ENCODE assay signal across 8 cellular contexts in the genomic region with DNA sequence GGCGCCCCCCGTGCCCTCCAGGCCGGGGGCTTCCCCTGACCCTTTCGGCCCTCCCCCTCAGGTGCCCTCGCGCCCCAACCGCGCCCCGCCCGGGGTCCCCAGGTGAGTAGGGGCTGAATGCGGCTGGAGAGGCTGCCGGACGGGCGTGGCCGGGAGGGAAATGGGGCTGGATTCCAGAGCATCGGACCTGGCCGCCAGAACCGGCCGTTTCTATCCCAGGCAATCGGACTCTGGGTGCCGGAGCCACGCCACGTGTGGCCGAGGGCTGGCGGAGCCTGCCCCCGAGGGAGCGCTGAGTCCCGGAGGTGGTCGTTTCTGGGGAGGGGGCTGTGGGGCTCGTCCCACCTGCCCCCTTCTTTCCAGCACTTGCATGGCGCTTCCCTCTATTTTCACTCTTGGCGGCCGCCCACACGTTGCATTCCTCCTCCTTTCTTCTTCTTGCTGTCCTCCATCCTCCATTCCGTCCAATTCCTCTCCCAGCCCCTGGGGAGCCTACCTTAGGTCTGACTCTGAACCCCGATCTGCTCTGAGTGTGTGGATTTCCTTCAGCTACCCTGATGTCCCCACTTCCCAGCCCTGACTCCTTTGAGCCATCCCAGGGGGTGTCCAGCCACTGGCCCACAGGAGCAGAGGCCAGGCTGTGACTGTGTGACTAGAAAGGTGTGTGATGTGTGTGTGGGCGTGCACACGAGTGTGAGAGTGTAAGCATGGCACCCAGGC. TPM values are rescaled to one million over a fixed set of nuclear protein-coding genes. Genes with fewer than 3 reads are reported as not detected.
A peak's percentile ranks its signal among the peaks of the same experiment; 100 is the strongest.
DNase-seq lines count a peak whose midpoint lies in the region; ATAC-seq and TF ChIP-seq lines count a peak whose summit lies in the region.

No MANE protein-coding gene starts in this region.

- POLR2A ChIA-PET in activated CD8-positive, alpha-beta T cell treated with anti-CD3 and anti-CD28 coated beads for 36 hours (lab: Charles Lee), result interaction anchor here (1.2 kb wide), 1 partner anchor 90 kb away, joined by 3 read pairs; no protein-coding TSS in a partner anchor

- peaks cover 5% of the 10 kb centered on the region for H3K27me3 Mint-ChIP-seq in activated naive CD4-positive, alpha-beta T cell treated with anti-CD3 and anti-CD28 coated beads for 36 hours (ENCODE audit: low read depth)
- peaks cover 5% of the 10 kb centered on the region for H3K27me3 Mint-ChIP-seq in activated CD8-positive, alpha-beta T cell treated with anti-CD3 and anti-CD28 coated beads for 36 hours

- peaks cover 3% of the 10 kb centered on the region for H3K36me3 ChIP-seq in iPS-18a (ENCODE audit: control insufficient read depth, low read depth, low read length)
- no peaks in the 10 kb centered on the region for H3K36me3 ChIP-seq in testis (ENCODE audit: low read depth, missing control alignments)

- H3K9me3 ChIP-seq in iPS-18a (ENCODE audit: control insufficient read depth, low read depth, low read length) (no peaks in the 10 kb centered on the region), testis (no peaks in the 10 kb centered on the region)

- H3K27ac ChIP-seq in iPS-18a (ENCODE audit: low read length), result no peak overlapping the region
- no peak overlapping the region for H3K27ac ChIP-seq in testis

- no peak for ATAC-seq in activated CD8-positive, alpha-beta T cell treated with anti-CD3 and anti-CD28 coated beads for 36 hours

- H3K4me3 ChIP-seq in iPS-18a (ENCODE audit: low read length) (peak overlapping the region; percentile 35), testis (peak overlapping the region; percentile 49 to 60), foreskin fibroblast (ENCODE audit: low read depth in 1 of 2, low read length in 2 of 2) (peak overlapping the region in 1 of 2 donors; percentile 19)

- intact Hi-C loops in activated naive CD4-positive, alpha-beta T cell treated with anti-CD3 and anti-CD28 coated beads for 36 hours (cut with micrococcal nuclease), result loop anchor here (1.0 kb wide), 6 partner anchors 25 to 123 kb away; partner anchors contain the start of genes BBLN, COQ4, GOLGA2 and SWI5
- intact Hi-C loops in activated CD8-positive, alpha-beta T cell treated with anti-CD3 and anti-CD28 coated beads for 36 hours (cut with micrococcal nuclease), result no loop called here
- intact Hi-C loops in testis (cut with DNase I; ENCODE audit: low total_unique reads), result no loop called here

- DNase-seq in activated naive CD4-positive, alpha-beta T cell treated with anti-CD3 and anti-CD28 coated beads for 36 hours, result no peak
- no peak for DNase-seq in activated naive CD4-positive, alpha-beta T cell treated with anti-CD3 and anti-CD28 coated beads, Interleukin-2, amount 50 U/mL, for 16 hours
- DNase-seq in activated CD8-positive, alpha-beta T cell treated with anti-CD3 and anti-CD28 coated beads for 36 hours, result peak; percentile 33
- no peak for DNase-seq in testis
- DNase-seq in DMS153 treated with DMSO at 0.1 percent for 48 hours (lab: John Stamatoyannopoulos, UW; ENCODE audit: unreplicated experiment), result no peak
- DNase-seq in GOT3 (lab: John Stamatoyannopoulos, UW), result no peak
- DNase-seq in foreskin fibroblast, result no peak

- no peaks in the 10 kb centered on the region for H3K9me3 Mint-ChIP-seq in activated naive CD4-positive, alpha-beta T cell treated with anti-CD3 and anti-CD28 coated beads for 36 hours
- no peaks in the 10 kb centered on the region for H3K9me3 Mint-ChIP-seq in activated CD8-positive, alpha-beta T cell treated with anti-CD3 and anti-CD28 coated beads for 36 hours

- no peaks in the 10 kb centered on the region for H3K36me3 Mint-ChIP-seq in activated naive CD4-positive, alpha-beta T cell treated with anti-CD3 and anti-CD28 coated beads for 36 hours (ENCODE audit: low read depth)
- H3K36me3 Mint-ChIP-seq in activated CD8-positive, alpha-beta T cell treated with anti-CD3 and anti-CD28 coated beads for 36 hours (ENCODE audit: low read depth), result no peaks in the 10 kb centered on the region

- H3K9ac ChIP-seq in iPS-18a (ENCODE audit: low read length), result no peak overlapping the region

- peak overlapping the region; percentile 74 for H3K4me3 Mint-ChIP-seq in activated naive CD4-positive, alpha-beta T cell treated with anti-CD3 and anti-CD28 coated beads for 36 hours
- peak overlapping the region; percentile 74 for H3K4me3 Mint-ChIP-seq in activated CD8-positive, alpha-beta T cell treated with anti-CD3 and anti-CD28 coated beads for 36 hours

- H3K27ac Mint-ChIP-seq in activated naive CD4-positive, alpha-beta T cell treated with anti-CD3 and anti-CD28 coated beads for 36 hours, result no peak overlapping the region
- H3K27ac Mint-ChIP-seq in activated CD8-positive, alpha-beta T cell treated with anti-CD3 and anti-CD28 coated beads for 36 hours, result no peak overlapping the region

- WGBS in testis, 2 donors, result 34 to 37% methylated on average over 19 to 38 of the region's 38 CpGs

- H3K27me3 ChIP-seq in iPS-18a (ENCODE audit: control insufficient read depth, insufficient read depth, low read length) (no peaks in the 10 kb centered on the region), testis (no peaks in the 10 kb centered on the region)

- TF ChIP-seq CTCF in activated CD8-positive, alpha-beta T cell treated with anti-CD3 and anti-CD28 coated beads for 36 hours (IDR thresholded peaks at IDR 0.05), result no peak
- TF ChIP-seq CTCF in testis (IDR thresholded peaks at IDR 0.05), result no peak
- no peak for TF ChIP-seq CTCF in foreskin fibroblast (IDR thresholded peaks at IDR 0.05; ENCODE audit: low read depth, low read length)

- CTCF ChIA-PET in activated naive CD4-positive, alpha-beta T cell treated with anti-CD3 and anti-CD28 coated beads for 36 hours (lab: Charles Lee), result interaction anchor here (0.8 kb wide), 1 partner anchor 10 kb away, joined by 3 read pairs; no protein-coding TSS in a partner anchor
- CTCF ChIA-PET in activated CD8-positive, alpha-beta T cell treated with anti-CD3 and anti-CD28 coated beads for 36 hours (lab: Charles Lee), result interaction anchor here (0.6 to 1.1 kb wide), 4 partner anchors 10 to 67 kb away, joined by 3 read pairs; no protein-coding TSS in a partner anchor

- H3K4me1 ChIP-seq in iPS-18a (ENCODE audit: control insufficient read depth, low read depth, low read length), result peaks cover 3% of the 10 kb centered on the region
- no peaks in the 10 kb centered on the region for H3K4me1 ChIP-seq in testis

- peaks cover 10% of the 10 kb centered on the region for H3K4me1 Mint-ChIP-seq in activated naive CD4-positive, alpha-beta T cell treated with anti-CD3 and anti-CD28 coated beads for 36 hours (ENCODE audit: low read depth)
- peaks cover 12% of the 10 kb centered on the region for H3K4me1 Mint-ChIP-seq in activated CD8-positive, alpha-beta T cell treated with anti-CD3 and anti-CD28 coated beads for 36 hours (ENCODE audit: low read depth)

- TF ChIP-seq POLR2A in testis (IDR thresholded peaks at IDR 0.05), result no peak

RNA-seq across cellular contexts. Expression of gene GOLGA2, which starts 24.8 kb away (rescaled TPM):
- total RNA-seq in activated naive CD4-positive, alpha-beta T cell treated with anti-CD3 and anti-CD28 coated beads for 36 hours, result 10 to 100 TPM; 33.3 to 34.4 TPM
- 10 to 100 TPM; 29.8 to 34.6 TPM for total RNA-seq in activated CD8-positive, alpha-beta T cell treated with anti-CD3 and anti-CD28 coated beads for 36 hours
- total RNA-seq in testis, result 100 to 1,000 TPM; 103 to 133 TPM
- polyA plus RNA-seq in testis (ENCODE audit: insufficient read depth, low read depth, low replicate concordance), result 79.8 TPM

RNA-seq across cellular contexts. Expression of gene SWI5, which starts 25.1 kb away (rescaled TPM):
- 10 to 100 TPM; 13.3 to 15.5 TPM for total RNA-seq in activated naive CD4-positive, alpha-beta T cell treated with anti-CD3 and anti-CD28 coated beads for 36 hours
- 10 to 100 TPM; 12.4 to 13.3 TPM for total RNA-seq in activated CD8-positive, alpha-beta T cell treated with anti-CD3 and anti-CD28 coated beads for 36 hours
- 100 to 1,000 TPM in 1 of 2 donors, 10 to 100 TPM in 1; 69.3 to 131 TPM for total RNA-seq in testis
- polyA plus RNA-seq in testis (ENCODE audit: insufficient read depth, low read depth, low replicate concordance), result 164 TPM

RNA-seq across cellular contexts. Expression of gene DNM1, which starts 47.8 kb away (rescaled TPM):
- total RNA-seq in activated naive CD4-positive, alpha-beta T cell treated with anti-CD3 and anti-CD28 coated beads for 36 hours, result under 1 TPM; 0.07 to 0.77 TPM
- total RNA-seq in activated CD8-positive, alpha-beta T cell treated with anti-CD3 and anti-CD28 coated beads for 36 hours, result under 1 TPM; 0.36 to 0.59 TPM
- total RNA-seq in testis, result 1 to 10 TPM; 8.0 to 9.8 TPM
- 10.7 TPM for polyA plus RNA-seq in testis (ENCODE audit: insufficient read depth, low read depth, low replicate concordance)

RNA-seq across cellular contexts. Expression of gene CIZ1, which starts 59.6 kb away (rescaled TPM):
- 10 to 100 TPM; 79.5 to 82.8 TPM for total RNA-seq in activated naive CD4-positive, alpha-beta T cell treated with anti-CD3 and anti-CD28 coated beads for 36 hours
- total RNA-seq in activated CD8-positive, alpha-beta T cell treated with anti-CD3 and anti-CD28 coated beads for 36 hours, result 10 to 100 TPM; 75.7 to 77.1 TPM
- total RNA-seq in testis, result 100 to 1,000 TPM; 114 to 115 TPM
- polyA plus RNA-seq in testis (ENCODE audit: insufficient read depth, low read depth, low replicate concordance), result 159 TPM

Comparison
In these comparisons a context has a peak if more than half of its experiments do, and no peak if none do; other contexts are left out.
1. RNA of gene SWI5, which starts 25.1 kb away (total RNA-seq): 69.3 to 131 TPM in testis; 13.3 to 15.5 TPM in activated naive CD4-positive, alpha-beta T cell treated with anti-CD3 and anti-CD28 coated beads for 36 hours and 12.4 to 13.3 TPM in activated CD8-positive, alpha-beta T cell treated with anti-CD3 and anti-CD28 coated beads for 36 hours; every median in the first group is over 4 times any median in the second.
2. RNA of gene DNM1, which starts 47.8 kb away (total RNA-seq): 8.0 to 9.8 TPM in testis; 0.07 to 0.77 TPM in activated naive CD4-positive, alpha-beta T cell treated with anti-CD3 and anti-CD28 coated beads for 36 hours and 0.36 to 0.59 TPM in activated CD8-positive, alpha-beta T cell treated with anti-CD3 and anti-CD28 coated beads for 36 hours; every median in the first group is over 4 times any median in the second.